11 cellular contexts compared by ENCODE assay signal in the genomic region with DNA sequence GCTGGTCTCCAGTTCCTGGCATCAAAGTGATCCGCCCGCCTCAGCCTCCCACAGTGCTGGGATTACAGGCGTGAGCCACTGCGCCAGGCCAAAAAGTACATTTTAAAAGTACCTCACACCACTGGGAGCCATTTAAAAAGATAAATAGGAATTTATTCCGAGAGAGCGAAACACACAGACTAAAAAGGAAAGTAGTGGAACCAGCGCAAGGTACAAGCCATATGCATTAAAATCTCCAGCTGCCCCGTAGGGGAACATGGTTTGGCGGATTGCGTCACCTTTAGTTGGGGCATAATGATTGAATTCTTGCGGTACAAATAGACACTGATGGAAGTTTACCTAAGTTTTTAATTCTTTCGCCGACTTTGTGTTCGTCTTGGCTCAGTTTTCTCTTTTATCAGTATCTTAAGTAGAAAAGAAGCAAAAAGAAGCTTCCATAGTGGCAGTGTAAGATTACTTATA. TPM values are rescaled to one million over a fixed set of nuclear protein-coding genes. Genes with fewer than 3 reads are reported as not detected.
DNase-seq lines count a peak whose midpoint lies in the region; ATAC-seq, FAIRE-seq and TF ChIP-seq lines count a peak whose summit lies in the region.
"Had no signal": no experiment of that assay in that cellular context is flagged by ENCODE, and none has a peak within 500 bp of the region (broad histone marks: within the 10 kb centered on the region; RNA-seq: fewer than 3 reads in every experiment).

No MANE protein-coding gene starts in this region.

- H3K36me3 Mint-ChIP-seq in CD4-positive, alpha-beta T cell (ENCODE audit: low read depth): no peaks in the 10 kb centered on the region
- H3K36me3 Mint-ChIP-seq in IgD-negative memory B cell: no peaks in the 10 kb centered on the region
- H3K36me3 Mint-ChIP-seq in neural crest cell (ENCODE audit: low read depth): no peaks in the 10 kb centered on the region

- H3K9me3 Mint-ChIP-seq in CD4-positive, alpha-beta T cell: peaks cover 3% of the 10 kb centered on the region
- H3K9me3 Mint-ChIP-seq in IgD-negative memory B cell (peaks cover 0 to 3% (median 2%) of the 10 kb centered on the region in 3 donors), neural crest cell (no peaks in the 10 kb centered on the region)

- FAIRE-seq in K562 (lab: Jason Lieb, UNC) (peak; percentile 72), urothelium cell line (lab: Jason Lieb, UNC) (no peak)
- FAIRE-seq: TTC549 had no signal

- intact Hi-C loops in CD4-positive, alpha-beta T cell (cut with DNase I, micrococcal nuclease): loop anchor here (5.0 to 10.0 kb wide), 3 partner anchors 40 to 878 kb away; partner anchors contain the start of genes SNPH (in 1 of the 2) and STK35 (in 1 of the 2)
- intact Hi-C loops in K562 (cut with micrococcal nuclease): no loop called here

- H3K9me1 ChIP-seq in K562 (ENCODE audit: control insufficient read depth, insufficient read depth, low read length): no peaks in the 10 kb centered on the region

- peak overlapping the region; percentile 83 for H3K4me3 ChIP-seq in K562

- H3K9ac ChIP-seq in K562 (ENCODE audit: insufficient read depth in 1 of 2, low read depth in 2 of 2, low read length in 2 of 2): peak overlapping the region; percentile 10 to 51; a peak in 2 of 4 replicates

- peaks cover 19% of the 10 kb centered on the region for H3K4me1 Mint-ChIP-seq in CD4-positive, alpha-beta T cell (ENCODE audit: low read depth)
- H3K4me1 Mint-ChIP-seq in IgD-negative memory B cell (peaks cover 1 to 5% (median 2%) of the 10 kb centered on the region in 3 donors), neural crest cell (peaks cover 13% of the 10 kb centered on the region)

- no peaks in the 10 kb centered on the region for H3K36me3 ChIP-seq in K562 (ENCODE audit: control insufficient read depth, insufficient read depth, low read length)
- H3K36me3 ChIP-seq: brain microvascular endothelial cell, gastroesophageal sphincter had no signal

- no peak overlapping the region for H3K27ac ChIP-seq in CD4-positive, alpha-beta T cell (ENCODE audit: low read depth, low read length)
- H3K27ac ChIP-seq in K562 (ENCODE audit: extremely low read depth, low read depth, low read length): no peak overlapping the region
- H3K27ac ChIP-seq: brain microvascular endothelial cell had no signal

- in situ Hi-C loops in K562 (cut with MboI): no loop called here

- CTCF ChIA-PET in CD4-positive, alpha-beta T cell (lab: Charles Lee): interaction anchor here (1.0 to 5.6 kb wide), 2 partner anchors 14 to 239 kb away, joined by 3 to 20 read pairs; no protein-coding TSS in a partner anchor
- CTCF ChIA-PET in K562 (lab: Yijun Ruan, JAX; ENCODE audit: low intra/inter-chr PET ratio): interaction anchor here (1.2 kb wide), 1 partner anchor 276 kb away, joined by 3 read pairs; no protein-coding TSS in a partner anchor

- ATAC-seq in CD4-positive, alpha-beta T cell (ENCODE audit: poor library complexity): no peak
- ATAC-seq in K562 (peak; percentile 7; the same call in 1 of the 3 replicates), GM21381 (IDR thresholded peaks at IDR 0.05; ENCODE audit: unreplicated experiment) (no peak)

- peaks cover 18% of the 10 kb centered on the region for H3K27me3 ChIP-seq in CD4-positive, alpha-beta T cell (ENCODE audit: control insufficient read depth, insufficient read depth, low read length)
- H3K27me3 ChIP-seq in K562 (ENCODE audit: control insufficient read depth in 2 of 2, insufficient read depth in 2 of 2, low read length in 2 of 2): no peaks in the 10 kb centered on the region

- TF ChIP-seq POLR2A in K562 (conservative IDR thresholded peaks at IDR 0.05): no peak

- no peak for TF ChIP-seq RAD21 in K562 (CRISPR knock-in tag; conservative IDR thresholded peaks at IDR 0.05 in 1 of 2, IDR thresholded peaks at IDR 0.05 in 1 of 2)

- POLR2A ChIA-PET in CD4-positive, alpha-beta T cell (lab: Charles Lee): no interaction called here
- POLR2A ChIA-PET in K562 (lab: Yijun Ruan, JAX): interaction anchor here (1.3 kb wide), 1 partner anchor 240 kb away, joined by 3 read pairs; no protein-coding TSS in a partner anchor

- no TSS peak for BruUV-seq in K562 (replicated peaks; lab: Mats Ljungman, UMichigan)

- no peak for TF ChIP-seq CTCF in CD4-positive, alpha-beta T cell (IDR thresholded peaks at IDR 0.05)
- TF ChIP-seq CTCF in K562 (IDR thresholded peaks at IDR 0.05 in 2 of 3, conservative IDR thresholded peaks at IDR 0.05 in 1 of 3; ENCODE audit: insufficient read depth in 2 of 3, low read depth in 1 of 3, low read length in 3 of 3): 0 out of 6 replicates have a peak, but pooled peaks of 1 of the 3 experiments have one; percentile 1
- TF ChIP-seq CTCF in neural crest cell (conservative IDR thresholded peaks at IDR 0.05): no peak

- WGBS in K562 (ENCODE audit: insufficient coverage, low coverage, missing lambda C conversion rate): 70% methylated on average over 14 of the region's 14 CpGs

- no peaks in the 10 kb centered on the region for H4K20me1 ChIP-seq in K562 (replicated peaks; ENCODE audit: control insufficient read depth, insufficient read depth, low read length)

- no peak for TF ChIP-seq EP300 in K562 (IDR thresholded peaks at IDR 0.05; ENCODE audit: low read length)

- H3K79me2 ChIP-seq in K562 (ENCODE audit: control insufficient read depth, insufficient read depth, low read length): peaks cover 3% of the 10 kb centered on the region; the same call in 1 of the 3 replicates

- no peaks in the 10 kb centered on the region for H3K9me3 ChIP-seq in CD4-positive, alpha-beta T cell (ENCODE audit: control insufficient read depth, low read length)
- H3K9me3 ChIP-seq in K562 (replicated peaks; ENCODE audit: control insufficient read depth, insufficient read depth, low read depth, low read length): no peaks in the 10 kb centered on the region
- H3K9me3 ChIP-seq: gastroesophageal sphincter had no signal

- DNase-seq in CD4-positive, alpha-beta T cell: no peak
- DNase-seq in K562 (ENCODE audit: extremely low read depth in 1 of 4, low spot score in 3 of 4) (no peak), neural crest cell (ENCODE audit: low read depth, low spot score) (no peak), NCI-H774 (lab: John Stamatoyannopoulos, UW) (no peak), urothelium cell line (ENCODE audit: low spot score) (no peak)
- DNase-seq: brain microvascular endothelial cell, NCI-H446 treated with DMSO at 0.1 percent for 48 hours had no signal

- H3K4me1 ChIP-seq in K562 (replicated peaks in 1 of 2; ENCODE audit: control insufficient read depth in 2 of 2, insufficient read depth in 2 of 2, low read length in 2 of 2): peaks cover 4 to 22% of the 10 kb centered on the region in 2 experiments; a peak in 4 of 5 replicates

- H2AFZ ChIP-seq in K562 (ENCODE audit: low read depth, low read length): no peak overlapping the region

- peaks cover 26% of the 10 kb centered on the region for H3K27me3 Mint-ChIP-seq in CD4-positive, alpha-beta T cell
- peaks cover 18% of the 10 kb centered on the region for H3K27me3 Mint-ChIP-seq in IgD-negative memory B cell
- H3K27me3 Mint-ChIP-seq in neural crest cell (ENCODE audit: low read depth): peaks cover 70% of the 10 kb centered on the region

- peak overlapping the region; percentile 86 for H3K4me2 ChIP-seq in K562 (ENCODE audit: insufficient read depth, low read length)

- H3K4me3 Mint-ChIP-seq in CD4-positive, alpha-beta T cell: peak overlapping the region; percentile 92
- H3K4me3 Mint-ChIP-seq in IgD-negative memory B cell: peak overlapping the region; percentile 66 to 83 (median 74)
- H3K4me3 Mint-ChIP-seq in neural crest cell: peak overlapping the region; percentile 84

- H3K27ac Mint-ChIP-seq in CD4-positive, alpha-beta T cell: peak overlapping the region; percentile 53
- H3K27ac Mint-ChIP-seq in IgD-negative memory B cell: peak overlapping the region in 1 of 3 donors; percentile 89
- no peak overlapping the region for H3K27ac Mint-ChIP-seq in neural crest cell (ENCODE audit: unreplicated experiment)

RNA-seq across cellular contexts. Expression of gene RAD21L1, which starts 1.3 kb away (rescaled TPM):
- under 1 TPM in 1 of 2 experiments, not detected in 1; 0.58 TPM for total RNA-seq in CD4-positive, alpha-beta T cell
- polyA plus RNA-seq in IgD-negative memory B cell: not detected
- total RNA-seq in K562 (2011; cell fraction: chromatin; rRNA removed; ENCODE audit: low replicate concordance): 1.6 and 7.8 TPM in 2 replicates
- total RNA-seq in K562 (2011; cell fraction: nucleolus; rRNA removed): 1.5 and 2.0 TPM in 2 replicates
- total RNA-seq in K562 (2011; cell fraction: nucleoplasm; rRNA removed): 3.7 and 4.1 TPM in 2 replicates
- total RNA-seq in K562 (2014; rRNA removed): 0.45 TPM in 2 replicates
- 0.44 and 1.1 TPM in 2 replicates for total RNA-seq in K562 (2014; rRNA removed; fragmentation: Illumina TruSeq; extraction: Trizol)
- total RNA-seq in K562 (2015; rRNA removed; fragmentation: Illumina TruSeq; extraction: Trizol): 0.23 and 0.29 TPM in 2 replicates
- 1.3 and 1.7 TPM in 2 replicates for total RNA-seq in K562 (2021)
- 1.4 and 1.7 TPM in 2 replicates for polyA plus RNA-seq in K562 (2011; rRNA removed)
- polyA plus RNA-seq in K562 (2011; cell fraction: cytosol; rRNA removed): 0.03 and 0.24 TPM in 2 replicates
- 0.82 and 1.4 TPM in 2 replicates for polyA plus RNA-seq in K562 (2011; cell fraction: nucleus; rRNA removed)
- polyA plus RNA-seq in K562 (2012): 0.42 and 0.53 TPM in 2 replicates
- polyA plus RNA-seq in K562 (2014; fragmentation: Illumina TruSeq; extraction: Trizol): 0.65 and 0.69 TPM in 2 replicates
- under 1 TPM in 1 of 2 experiments, not detected in 1; 0.17 TPM for polyA plus RNA-seq in K562 (2014; fragmentation: Nextera tagmentation; extraction: Ambion mirVana)
- 0.24 and 0.42 TPM in 2 replicates for polyA plus RNA-seq in K562 (2014; rRNA removed)
- 2.1 and 2.6 TPM in 2 replicates for polyA minus RNA-seq in K562 (2011; rRNA and poly(A)+ RNA removed)
- polyA minus RNA-seq in K562 (2011; cell fraction: cytosol; rRNA and poly(A)+ RNA removed): 0.86 and 1.2 TPM in 2 replicates
- polyA minus RNA-seq in K562 (2011; cell fraction: nucleus; rRNA and poly(A)+ RNA removed): 2.0 and 3.7 TPM in 2 replicates
- not detected in 2 replicates for total RNA-seq in neural crest cell
- total RNA-seq: gastroesophageal sphincter had no signal

RNA-seq across cellular contexts. Expression of gene C20orf202, which starts 23.9 kb away (rescaled TPM):
- not detected for total RNA-seq in CD4-positive, alpha-beta T cell
- not detected for polyA plus RNA-seq in IgD-negative memory B cell
- 0.19 and 0.33 TPM in 2 replicates for total RNA-seq in K562 (2011; cell fraction: chromatin; rRNA removed; ENCODE audit: low replicate concordance)
- total RNA-seq in K562 (2011; cell fraction: nucleolus; rRNA removed): not detected in 2 replicates
- total RNA-seq in K562 (2011; cell fraction: nucleoplasm; rRNA removed): not detected in 2 replicates
- total RNA-seq in K562 (2014; rRNA removed): not detected in 2 replicates
- 0.19 TPM in 1 of 2 replicates, not detected in the other for total RNA-seq in K562 (2014; rRNA removed; fragmentation: Illumina TruSeq; extraction: Trizol)
- total RNA-seq in K562 (2015; rRNA removed; fragmentation: Illumina TruSeq; extraction: Trizol): 0.15 TPM in 1 of 2 replicates, not detected in the other
- total RNA-seq in K562 (2021): 0.11 TPM in 1 of 2 replicates, not detected in the other
- 0.24 and 0.49 TPM in 2 replicates for polyA plus RNA-seq in K562 (2011; rRNA removed)
- polyA plus RNA-seq in K562 (2011; cell fraction: cytosol; rRNA removed): 0.25 TPM in 1 of 2 replicates, not detected in the other
- 0.27 and 0.74 TPM in 2 replicates for polyA plus RNA-seq in K562 (2011; cell fraction: nucleus; rRNA removed)
- polyA plus RNA-seq in K562 (2012): 0.08 and 0.32 TPM in 2 replicates
- polyA plus RNA-seq in K562 (2014; fragmentation: Illumina TruSeq; extraction: Trizol): 0.18 TPM in 1 of 2 replicates, not detected in the other
- polyA plus RNA-seq in K562 (2014; fragmentation: Nextera tagmentation; extraction: Ambion mirVana): under 1 TPM; 0.03 to 0.06 TPM
- 0.07 and 0.15 TPM in 2 replicates for polyA plus RNA-seq in K562 (2014; rRNA removed)
- polyA minus RNA-seq in K562 (2011; rRNA and poly(A)+ RNA removed): 0.45 TPM in 1 of 2 replicates, not detected in the other
- not detected in 2 replicates for polyA minus RNA-seq in K562 (2011; cell fraction: cytosol; rRNA and poly(A)+ RNA removed)
- 0.13 TPM in 1 of 2 replicates, not detected in the other for polyA minus RNA-seq in K562 (2011; cell fraction: nucleus; rRNA and poly(A)+ RNA removed)
- 0.18 and 0.23 TPM in 2 replicates for total RNA-seq in neural crest cell

RNA-seq across cellular contexts. Expression of gene SNPH, which starts 38.9 kb away (rescaled TPM):
- 10 to 100 TPM; 12.8 to 13.0 TPM for total RNA-seq in CD4-positive, alpha-beta T cell
- polyA plus RNA-seq in IgD-negative memory B cell (1.3 TPM), K562 (2011; rRNA removed) (1.1 and 1.4 TPM in 2 replicates), K562 (2014; fragmentation: Illumina TruSeq; extraction: Trizol) (1.5 and 2.1 TPM in 2 replicates), K562 (2014; fragmentation: Nextera tagmentation; extraction: Ambion mirVana) (under 1 TPM; 0.03 to 0.08 TPM), K562 (2014; rRNA removed) (2.1 and 2.8 TPM in 2 replicates)
- 3.4 and 5.0 TPM in 2 replicates for total RNA-seq in K562 (2011; cell fraction: chromatin; rRNA removed; ENCODE audit: low replicate concordance)
- total RNA-seq in K562 (2011; cell fraction: nucleolus; rRNA removed): 2.8 TPM in 2 replicates
- total RNA-seq in K562 (2011; cell fraction: nucleoplasm; rRNA removed): 2.8 and 3.2 TPM in 2 replicates
- total RNA-seq in K562 (2014; rRNA removed) (4.2 and 5.7 TPM in 2 replicates), K562 (2014; rRNA removed; fragmentation: Illumina TruSeq; extraction: Trizol) (0.80 and 0.98 TPM in 2 replicates), K562 (2015; rRNA removed; fragmentation: Illumina TruSeq; extraction: Trizol) (1.3 and 1.4 TPM in 2 replicates), K562 (2021) (3.9 TPM in 2 replicates), neural crest cell (3.0 and 3.3 TPM in 2 replicates)
- 1.2 and 3.1 TPM in 2 replicates for polyA plus RNA-seq in K562 (2011; cell fraction: cytosol; rRNA removed)
- polyA plus RNA-seq in K562 (2011; cell fraction: nucleus; rRNA removed): 3.4 and 6.9 TPM in 2 replicates
- 1.4 and 2.6 TPM in 2 replicates for polyA plus RNA-seq in K562 (2012)
- polyA minus RNA-seq in K562 (2011; rRNA and poly(A)+ RNA removed): 0.69 and 0.91 TPM in 2 replicates
- polyA minus RNA-seq in K562 (2011; cell fraction: cytosol; rRNA and poly(A)+ RNA removed): 2.2 and 2.4 TPM in 2 replicates
- 1.3 and 1.6 TPM in 2 replicates for polyA minus RNA-seq in K562 (2011; cell fraction: nucleus; rRNA and poly(A)+ RNA removed)

RNA-seq across cellular contexts. Expression of gene TMEM74B, which starts 42.4 kb away (rescaled TPM):
- under 1 TPM in 1 of 2 experiments, not detected in 1; 0.17 TPM for total RNA-seq in CD4-positive, alpha-beta T cell
- polyA plus RNA-seq in IgD-negative memory B cell: 0.80 TPM
- total RNA-seq in K562 (2011; cell fraction: chromatin; rRNA removed; ENCODE audit: low replicate concordance): 44.7 and 63.1 TPM in 2 replicates
- total RNA-seq in K562 (2011; cell fraction: nucleolus; rRNA removed): 47.8 and 49.7 TPM in 2 replicates
- 53.6 and 55.5 TPM in 2 replicates for total RNA-seq in K562 (2011; cell fraction: nucleoplasm; rRNA removed)
- 14.9 and 18.4 TPM in 2 replicates for total RNA-seq in K562 (2014; rRNA removed)
- total RNA-seq in K562 (2014; rRNA removed; fragmentation: Illumina TruSeq; extraction: Trizol): 3.9 and 5.0 TPM in 2 replicates
- 6.7 and 7.5 TPM in 2 replicates for total RNA-seq in K562 (2015; rRNA removed; fragmentation: Illumina TruSeq; extraction: Trizol)
- total RNA-seq in K562 (2021): 18.3 and 18.5 TPM in 2 replicates
- polyA plus RNA-seq in K562 (2011; rRNA removed): 11.2 and 25.4 TPM in 2 replicates
- polyA plus RNA-seq in K562 (2011; cell fraction: cytosol; rRNA removed): 18.2 and 21.2 TPM in 2 replicates
- 170 and 177 TPM in 2 replicates for polyA plus RNA-seq in K562 (2011; cell fraction: nucleus; rRNA removed)
- 19.4 and 33.2 TPM in 2 replicates for polyA plus RNA-seq in K562 (2012)
- polyA plus RNA-seq in K562 (2014; fragmentation: Illumina TruSeq; extraction: Trizol): 7.5 and 8.3 TPM in 2 replicates
- polyA plus RNA-seq in K562 (2014; fragmentation: Nextera tagmentation; extraction: Ambion mirVana): 1 to 10 TPM in 1 of 2 experiments, under 1 TPM in 1; 0.24 to 1.2 TPM
- polyA plus RNA-seq in K562 (2014; rRNA removed): 19.0 and 22.2 TPM in 2 replicates
- 4.1 and 4.2 TPM in 2 replicates for polyA minus RNA-seq in K562 (2011; rRNA and poly(A)+ RNA removed)
- polyA minus RNA-seq in K562 (2011; cell fraction: cytosol; rRNA and poly(A)+ RNA removed): 5.7 and 7.6 TPM in 2 replicates
- 14.1 and 22.0 TPM in 2 replicates for polyA minus RNA-seq in K562 (2011; cell fraction: nucleus; rRNA and poly(A)+ RNA removed)
- total RNA-seq in neural crest cell: 2.7 and 3.3 TPM in 2 replicates
